Comparison of ENCODE assay signal across 15 cellular contexts in the genomic region with DNA sequence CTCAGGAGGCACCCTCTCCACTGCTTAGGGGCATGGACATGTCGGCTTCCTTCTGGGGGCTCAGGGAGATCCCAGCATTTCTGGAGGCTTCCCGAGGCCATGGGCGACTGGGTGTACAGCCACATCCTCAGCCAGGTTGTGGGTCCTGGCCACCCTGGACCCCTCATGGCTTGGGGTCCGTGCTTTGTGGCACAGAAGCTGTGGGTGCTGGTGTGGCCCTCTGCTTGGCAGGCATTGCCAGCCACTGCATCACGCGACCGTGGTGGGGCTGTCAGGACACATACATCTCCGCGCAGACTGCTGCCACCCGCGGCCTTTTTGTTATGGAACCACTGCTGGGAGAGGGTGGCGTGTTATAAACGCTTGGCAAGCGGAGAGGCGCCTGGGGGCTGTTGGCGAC.
"Had no signal": no experiment of that assay in that cellular context is flagged by ENCODE, and none has a peak within 500 bp of the region (broad histone marks: within the 10 kb centered on the region; RNA-seq: fewer than 3 reads in every experiment).

No MANE protein-coding gene starts in this region.

- H3K9me3 ChIP-seq: left lung, lower lobe of right lung had no signal

- H3K4me3 ChIP-seq: coronary artery, dorsolateral prefrontal cortex, esophagus muscularis mucosa, gastroesophageal sphincter, heart left ventricle, left lung, lower lobe of right lung had no signal

- DNase-seq: dermis blood vessel endothelial cell; dorsolateral prefrontal cortex; effector CD4-positive, alpha-beta T cell; effector memory CD4-positive, alpha-beta T cell; foreskin keratinocyte; heart left ventricle; hippocampal formation; left cardiac atrium; left ventricle myocardium superior; lower lobe of right lung; mesenchymal stem cell had no signal

- H3K27ac ChIP-seq: coronary artery, esophagus muscularis mucosa, foreskin keratinocyte, gastroesophageal sphincter, left lung, lower lobe of right lung had no signal

- H3K27me3 ChIP-seq: dorsolateral prefrontal cortex, foreskin keratinocyte, gastroesophageal sphincter, left lung had no signal

- H3K4me1 ChIP-seq: esophagus muscularis mucosa, foreskin keratinocyte, gastroesophageal sphincter, heart left ventricle, left lung, lower lobe of right lung had no signal

- ATAC-seq: foreskin keratinocyte, gastroesophageal sphincter, heart left ventricle, left cardiac atrium, left lung, left ventricle myocardium superior, lower lobe of right lung had no signal

- H3K36me3 ChIP-seq: esophagus muscularis mucosa, gastroesophageal sphincter, heart left ventricle, left lung, lower lobe of right lung had no signal
